16 cellular contexts compared by ENCODE assay signal in genomic region chr5:157289164-157289819, GRCh38. TPM values are rescaled to one million over a fixed set of nuclear protein-coding genes. Genes with fewer than 3 reads are reported as not detected.
DNase-seq lines count a peak whose midpoint lies in the region; ATAC-seq and TF ChIP-seq lines count a peak whose summit lies in the region.
"Had no signal": no experiment of that assay in that cellular context is flagged by ENCODE, and none has a peak within 500 bp of the region (broad histone marks: within the 10 kb centered on the region; RNA-seq: fewer than 3 reads in every experiment).

No MANE protein-coding gene starts in this region.

- peak overlapping the region; percentile 61 for H3K27ac Mint-ChIP-seq in activated T-cell treated with anti-CD3 and anti-CD28 coated beads, Interleukin-2, amount 50 U/mL, for 72 hours
- no peak overlapping the region for H3K27ac Mint-ChIP-seq in chondrocyte (ENCODE audit: unreplicated experiment)

- H3K4me2 ChIP-seq in hepatocyte (no peak overlapping the region), trophoblast cell (ENCODE audit: low read length) (no peak overlapping the region)

- no peak overlapping the region for H3K4ac ChIP-seq in trophoblast cell (ENCODE audit: low read depth, low read length)

- no peaks in the 10 kb centered on the region for H3K9me3 Mint-ChIP-seq in activated T-cell treated with anti-CD3 and anti-CD28 coated beads, Interleukin-2, amount 50 U/mL, for 72 hours
- no peaks in the 10 kb centered on the region for H3K9me3 Mint-ChIP-seq in chondrocyte (ENCODE audit: low read depth)
- H3K9me3 Mint-ChIP-seq: nephron had no signal

- H3K23ac ChIP-seq in trophoblast cell (ENCODE audit: low read length), result no peak overlapping the region

- H3K79me1 ChIP-seq in trophoblast cell (ENCODE audit: low read length), result no peaks in the 10 kb centered on the region

- DNase-seq in activated T-cell treated with anti-CD3 and anti-CD28 coated beads, Interleukin-2, amount 50 U/mL, for 72 hours, result no peak
- DNase-seq in activated T-cell treated with anti-CD3 and anti-CD28 coated beads, Interleukin-2, amount 50 U/mL, for 1 hour, result no peak
- DNase-seq in hepatocyte (ENCODE audit: low spot score) (no peak), trophoblast cell (peak; percentile 55 to 61), NCI-H2196 treated with DMSO at 0.1 percent for 48 hours (lab: John Stamatoyannopoulos, UW; ENCODE audit: unreplicated experiment) (no peak), NCI-H526 treated with DMSO at 0.1 percent for 48 hours (lab: John Stamatoyannopoulos, UW) (no peak), chondrocyte (ENCODE audit: low spot score) (no peak)
- DNase-seq: activated CD4-positive, CD25-positive, alpha-beta regulatory T cell treated with anti-CD3 and anti-CD28 coated beads, Interleukin-2, amount 50 U/mL, for 72 hours; foreskin keratinocyte; hippocampal formation; NCI-H1694; NCI-H82; SJCRH30 had no signal

- H3K4me1 ChIP-seq in hepatocyte (ENCODE audit: insufficient read depth) (peaks cover 18% of the 10 kb centered on the region), trophoblast cell (ENCODE audit: control insufficient read depth in 1 of 2, insufficient read depth in 2 of 2, low read length in 2 of 2) (peaks cover 12 to 14% of the 10 kb centered on the region in 2 experiments)
- H3K4me1 ChIP-seq: foreskin keratinocyte, vagina had no signal

- H3K9me2 ChIP-seq in hepatocyte (replicated peaks; ENCODE audit: insufficient read depth), result no peaks in the 10 kb centered on the region

- H3K4me3 ChIP-seq in hepatocyte (no peak overlapping the region), trophoblast cell (ENCODE audit: low read depth, low read length) (no peak overlapping the region)
- H3K4me3 ChIP-seq: SJCRH30, vagina had no signal

- H3K4me1 Mint-ChIP-seq in activated T-cell treated with anti-CD3 and anti-CD28 coated beads, Interleukin-2, amount 50 U/mL, for 72 hours (ENCODE audit: low read depth), result peaks cover 79% of the 10 kb centered on the region
- H3K4me1 Mint-ChIP-seq in chondrocyte (ENCODE audit: low read depth), result peaks cover 33% of the 10 kb centered on the region

- no peaks in the 10 kb centered on the region for H4K20me1 ChIP-seq in hepatocyte (ENCODE audit: insufficient read depth, poor library complexity, severe bottlenecking)

- H3K9ac ChIP-seq in trophoblast cell (ENCODE audit: low read length), result no peak overlapping the region

- H4K91ac ChIP-seq in trophoblast cell (ENCODE audit: low read depth, low read length), result no peak overlapping the region

- H3K14ac ChIP-seq in trophoblast cell (ENCODE audit: low read length), result no peak overlapping the region

- no peak overlapping the region for H2AK5ac ChIP-seq in trophoblast cell (ENCODE audit: low read length)

- WGBS in hepatocyte (ENCODE audit: low lambda C conversion rate, missing lambda C conversion rate), result 81% methylated on average over 9 of the region's 9 CpGs
- WGBS in trophoblast cell (ENCODE audit: extremely low coverage, insufficient coverage, insufficient read length), result no CpG with 5 or more reads among the region's 9 CpGs

- H3K79me2 ChIP-seq in hepatocyte (no peaks in the 10 kb centered on the region), trophoblast cell (ENCODE audit: control insufficient read depth, insufficient read depth, low read length, poor library complexity) (no peaks in the 10 kb centered on the region)

- no peaks in the 10 kb centered on the region for H3K9me3 ChIP-seq in hepatocyte (ENCODE audit: low read depth)
- H3K9me3 ChIP-seq in trophoblast cell (ENCODE audit: insufficient read depth, low read depth, low read length), result no peaks in the 10 kb centered on the region
- H3K9me3 ChIP-seq: SJCRH30, vagina had no signal

- H2AFZ ChIP-seq in hepatocyte (no peak overlapping the region), trophoblast cell (ENCODE audit: insufficient read depth, low read length, poor library complexity) (no peak overlapping the region)

- H3K36me3 Mint-ChIP-seq in activated T-cell treated with anti-CD3 and anti-CD28 coated beads, Interleukin-2, amount 50 U/mL, for 72 hours (ENCODE audit: insufficient read depth in 2 of 2), result peaks cover 16 to 38% of the 10 kb centered on the region in 2 donors
- peaks cover 2% of the 10 kb centered on the region for H3K36me3 Mint-ChIP-seq in chondrocyte (ENCODE audit: low read depth)

- no peak overlapping the region for H4K8ac ChIP-seq in trophoblast cell (ENCODE audit: low read depth, low read length)

- H3K27ac ChIP-seq in hepatocyte (peak overlapping the region; percentile 78), trophoblast cell (ENCODE audit: low read depth, low read length) (no peak overlapping the region)
- H3K27ac ChIP-seq: foreskin keratinocyte, SJCRH30, vagina had no signal

- no peaks in the 10 kb centered on the region for H3K27me3 ChIP-seq in hepatocyte
- H3K27me3 ChIP-seq in trophoblast cell (ENCODE audit: insufficient read depth, low read length), result no peaks in the 10 kb centered on the region
- H3K27me3 ChIP-seq: foreskin keratinocyte, vagina had no signal

- TF ChIP-seq CTCF in hepatocyte (IDR thresholded peaks at IDR 0.05; ENCODE audit: poor library complexity), result no peak
- no peak for TF ChIP-seq CTCF in chondrocyte (IDR thresholded peaks at IDR 0.05)

- H4K12ac ChIP-seq in trophoblast cell (ENCODE audit: low read depth, low read length), result no peak overlapping the region

- H2BK5ac ChIP-seq in trophoblast cell (ENCODE audit: low read depth, low read length, poor library complexity), result no peak overlapping the region

- H2BK12ac ChIP-seq in trophoblast cell (ENCODE audit: low read length), result no peak overlapping the region

- no peak overlapping the region for H3K18ac ChIP-seq in trophoblast cell (ENCODE audit: low read length)

- H3K27me3 Mint-ChIP-seq in activated T-cell treated with anti-CD3 and anti-CD28 coated beads, Interleukin-2, amount 50 U/mL, for 72 hours (ENCODE audit: low read depth), result no peaks in the 10 kb centered on the region
- no peaks in the 10 kb centered on the region for H3K27me3 Mint-ChIP-seq in chondrocyte (ENCODE audit: low read depth)

- H3K4me3 Mint-ChIP-seq in activated T-cell treated with anti-CD3 and anti-CD28 coated beads, Interleukin-2, amount 50 U/mL, for 72 hours, result no peak overlapping the region
- H3K4me3 Mint-ChIP-seq in chondrocyte (ENCODE audit: unreplicated experiment), result no peak overlapping the region
- H3K4me3 Mint-ChIP-seq: nephron had no signal

- ATAC-seq in activated T-cell treated with anti-CD3 and anti-CD28 coated beads, Interleukin-2, amount 50 U/mL, for 72 hours (replicated peaks in 1 of 2), result no peak
- ATAC-seq in SK-N-SH treated with all-trans-retinoic acid at 6 μM for 48 hours, result no peak
- ATAC-seq: foreskin keratinocyte had no signal

- H2BK120ac ChIP-seq in trophoblast cell (ENCODE audit: insufficient read depth, low read length, poor library complexity), result no peak overlapping the region

- H3K36me3 ChIP-seq in hepatocyte (replicated peaks; ENCODE audit: insufficient read depth, low read depth), result no peaks in the 10 kb centered on the region
- H3K36me3 ChIP-seq in trophoblast cell (ENCODE audit: control insufficient read depth in 1 of 2, insufficient read depth in 2 of 2, low read length in 2 of 2), result no peaks in the 10 kb centered on the region
- H3K36me3 ChIP-seq: SJCRH30, vagina had no signal

TF ChIP-seq in SK-N-SH treated with all-trans-retinoic acid at 6 μM for 48 hours, 23 proteins besides CTCF, POLR2A, EP300 and RAD21:
- TF ChIP-seq ZC3H10 (CRISPR knock-in tag; IDR thresholded peaks at IDR 0.05), result no peak
- TF ChIP-seq TSHZ2 (CRISPR knock-in tag; IDR thresholded peaks at IDR 0.05), result 0 out of 2 replicates have a peak, but pooled peaks have one; percentile 18
- no peak; the same call in 1 of the 2 replicates for TF ChIP-seq ZNF8 (CRISPR knock-in tag; IDR thresholded peaks at IDR 0.05)
- TF ChIP-seq GLIS3 (CRISPR knock-in tag; IDR thresholded peaks at IDR 0.05), result no peak
- no peak for TF ChIP-seq OSR1 (CRISPR knock-in tag; IDR thresholded peaks at IDR 0.05)
- TF ChIP-seq ZNF70 (CRISPR knock-in tag; IDR thresholded peaks at IDR 0.05), result no peak
- no peak for TF ChIP-seq ZFP30 (CRISPR knock-in tag; IDR thresholded peaks at IDR 0.05)
- TF ChIP-seq RARB (CRISPR knock-in tag; IDR thresholded peaks at IDR 0.05), result no peak
- TF ChIP-seq ESRRG (CRISPR knock-in tag; IDR thresholded peaks at IDR 0.05), result no peak
- TF ChIP-seq PPARA (CRISPR knock-in tag; IDR thresholded peaks at IDR 0.05; ENCODE audit: borderline replicate concordance), result no peak
- TF ChIP-seq TCF4 (CRISPR knock-in tag; IDR thresholded peaks at IDR 0.05; ENCODE audit: borderline replicate concordance), result peak; percentile 58; the same call in 1 of the 2 replicates
- TF ChIP-seq ZFP3 (CRISPR knock-in tag; IDR thresholded peaks at IDR 0.05), result no peak
- TF ChIP-seq ARNTL (CRISPR knock-in tag; IDR thresholded peaks at IDR 0.05; ENCODE audit: borderline replicate concordance, low read depth), result no peak

RNA-seq across cellular contexts. Expression of gene CYFIP2, which starts 23.4 kb away (rescaled TPM):
- 100 to 1,000 TPM; 235 to 288 TPM for total RNA-seq in activated T-cell treated with anti-CD3 and anti-CD28 coated beads, Interleukin-2, amount 50 U/mL, for 72 hours
- total RNA-seq in hepatocyte (24.8 and 44.9 TPM in 2 replicates), chondrocyte (15.7 to 39.6 TPM (median 37.4 TPM) in 3 replicates)
- polyA plus RNA-seq in hepatocyte, result 24.2 and 30.2 TPM in 2 replicates
- polyA plus RNA-seq in trophoblast cell (2013), result 19.6 and 21.0 TPM in 2 replicates

Comparison
In these comparisons a context has a peak if more than half of its experiments do, and no peak if none do; other contexts are left out.
1. DNase-seq: peak in trophoblast cell (2 of 2); none in activated T-cell treated with anti-CD3 and anti-CD28 coated beads, Interleukin-2, amount 50 U/mL, for 72 hours (0 of 2), activated T-cell treated with anti-CD3 and anti-CD28 coated beads, Interleukin-2, amount 50 U/mL, for 1 hour (single experiment), hepatocyte (single experiment), NCI-H2196 treated with DMSO at 0.1 percent for 48 hours (single experiment), NCI-H526 treated with DMSO at 0.1 percent for 48 hours (single experiment) and chondrocyte (single experiment).